ENCODE assay signal across 8 cellular contexts in the genomic region with DNA sequence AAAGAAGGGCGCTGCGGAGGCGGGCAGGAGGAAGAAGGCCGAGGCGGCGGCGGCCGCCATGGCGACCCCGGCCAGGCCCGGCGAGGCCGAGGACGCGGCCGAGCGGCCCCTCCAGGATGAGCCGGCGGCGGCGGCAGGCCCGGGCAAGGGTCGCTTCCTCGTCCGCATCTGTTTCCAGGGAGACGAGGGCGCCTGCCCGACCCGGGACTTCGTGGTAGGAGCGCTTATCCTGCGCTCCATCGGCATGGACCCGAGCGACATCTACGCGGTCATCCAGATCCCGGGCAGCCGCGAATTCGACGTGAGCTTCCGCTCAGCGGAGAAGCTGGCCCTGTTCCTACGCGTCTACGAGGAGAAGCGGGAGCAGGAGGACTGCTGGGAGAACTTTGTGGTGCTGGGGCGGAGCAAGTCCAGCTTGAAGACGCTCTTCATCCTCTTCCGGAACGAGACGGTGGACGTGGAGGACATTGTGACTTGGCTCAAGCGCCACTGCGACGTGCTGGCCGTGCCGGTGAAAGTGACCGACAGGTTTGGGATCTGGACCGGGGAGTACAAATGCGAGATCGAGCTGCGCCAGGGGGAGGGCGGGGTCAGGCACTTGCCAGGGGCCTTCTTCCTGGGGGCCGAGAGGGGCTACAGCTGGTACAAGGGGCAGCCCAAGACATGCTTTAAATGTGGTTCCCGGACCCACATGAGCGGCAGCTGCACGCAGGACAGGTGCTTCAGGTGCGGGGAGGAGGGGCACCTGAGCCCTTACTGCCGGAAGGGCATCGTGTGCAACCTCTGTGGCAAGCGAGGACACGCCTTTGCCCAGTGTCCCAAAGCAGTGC. TPM values are rescaled to one million over a fixed set of nuclear protein-coding genes. Genes with fewer than 3 reads are reported as not detected.
DNase-seq lines count a peak whose midpoint lies in the region; ATAC-seq, FAIRE-seq and TF ChIP-seq lines count a peak whose summit lies in the region.

No MANE protein-coding gene starts in this region.

- peaks cover 4% of the 10 kb centered on the region for H3K36me3 Mint-ChIP-seq in IgD-negative memory B cell
- H3K36me3 Mint-ChIP-seq in activated naive CD8-positive, alpha-beta T cell treated with anti-CD3 and anti-CD28 coated beads, Interleukin-2, amount 10 ng/mL, durations not matched to agents 7 days and 5 days, result peaks cover 30% of the 10 kb centered on the region

- H3K36me3 ChIP-seq in DND-41 (ENCODE audit: insufficient read depth, low read length) (peaks cover 33% of the 10 kb centered on the region), pancreas (no peaks in the 10 kb centered on the region), vagina (no peaks in the 10 kb centered on the region)

- FAIRE-seq in pancreas (lab: Jason Lieb, UNC), result no peak

- no peaks in the 10 kb centered on the region for H3K9me3 Mint-ChIP-seq in IgD-negative memory B cell
- H3K9me3 Mint-ChIP-seq in activated naive CD8-positive, alpha-beta T cell treated with anti-CD3 and anti-CD28 coated beads, Interleukin-2, amount 10 ng/mL, durations not matched to agents 7 days and 5 days, result no peaks in the 10 kb centered on the region

- peak overlapping the region; percentile 85 for H2AFZ ChIP-seq in DND-41 (ENCODE audit: low read depth, low read length)

- intact Hi-C loops in cardiac septum (cut with DNase I) (loop anchor here (2.0 kb wide), 1 partner anchor 29 kb away; no protein-coding TSS in a partner anchor), pancreas (cut with DNase I) (no loop called here), vagina (cut with DNase I) (no loop called here)

- H3K9me3 ChIP-seq in DND-41 (ENCODE audit: insufficient read depth, low read length, severe bottlenecking) (no peaks in the 10 kb centered on the region), pancreas (no peaks in the 10 kb centered on the region), vagina (no peaks in the 10 kb centered on the region)

- H4K20me1 ChIP-seq in DND-41 (ENCODE audit: insufficient read depth, low read length), result peaks cover 38% of the 10 kb centered on the region

- peak overlapping the region; percentile 95 for H3K9ac ChIP-seq in DND-41 (ENCODE audit: low read depth, low read length)

- H3K27me3 ChIP-seq in DND-41 (ENCODE audit: insufficient read depth, low read length, poor library complexity), result no peaks in the 10 kb centered on the region
- H3K27me3 ChIP-seq in pancreas, result no peaks in the 10 kb centered on the region
- H3K27me3 ChIP-seq in vagina, result no peaks in the 10 kb centered on the region

- TF ChIP-seq CTCF in DND-41 (IDR thresholded peaks at IDR 0.05; ENCODE audit: borderline replicate concordance, extremely low read depth, low read length, poor library complexity, severe bottlenecking) (no peak), pancreas (IDR thresholded peaks at IDR 0.05) (no peak), vagina (IDR thresholded peaks at IDR 0.05) (no peak)

- H3K4me2 ChIP-seq in DND-41 (ENCODE audit: insufficient read depth, low read length), result peak overlapping the region; percentile 95

- H3K4me3 ChIP-seq in DND-41 (ENCODE audit: low read depth in 1 of 2, low read length in 2 of 2) (peak overlapping the region; percentile 53 to 69), pancreas (peak overlapping the region; percentile 67 to 99 (median 88)), vagina (peak overlapping the region; percentile 65 to 77)

- TF ChIP-seq POLR2A in vagina (IDR thresholded peaks at IDR 0.05), result no peak

- H3K27ac Mint-ChIP-seq in IgD-negative memory B cell, result peak overlapping the region; percentile 99 to 100 (median 100)
- peak overlapping the region; percentile 98 for H3K27ac Mint-ChIP-seq in activated naive CD8-positive, alpha-beta T cell treated with anti-CD3 and anti-CD28 coated beads, Interleukin-2, amount 10 ng/mL, durations not matched to agents 7 days and 5 days

- ATAC-seq in DND-41 (ENCODE audit: insufficient read depth, low read depth), result peak; percentile 35
- peak; percentile 20 for ATAC-seq in GM21576 (IDR thresholded peaks at IDR 0.05; ENCODE audit: unreplicated experiment)
- ATAC-seq in activated naive CD8-positive, alpha-beta T cell treated with anti-CD3 and anti-CD28 coated beads, Interleukin-2, amount 10 ng/mL, durations not matched to agents 7 days and 5 days (ENCODE audit: low read depth), result peak; percentile 28
- peak; percentile 44 to 75 (median 66) for ATAC-seq in pancreas

- DNase-seq in DND-41, result peak; percentile 60
- peak; percentile 56 to 77 for DNase-seq in SHP77 (lab: John Stamatoyannopoulos, UW)
- DNase-seq in activated naive CD8-positive, alpha-beta T cell treated with anti-CD3 and anti-CD28 coated beads, Interleukin-2, amount 10 ng/mL, durations not matched to agents 7 days and 5 days, result peak; percentile 71
- DNase-seq in cardiac septum (ENCODE audit: low spot score), result peak; percentile 85
- DNase-seq in pancreas, result peak; percentile 53 to 86 (median 70)
- no peak for DNase-seq in vagina (ENCODE audit: extremely low spot score in 2 of 2)

- H3K4me1 ChIP-seq in DND-41 (ENCODE audit: insufficient read depth, low read length) (peaks cover 37% of the 10 kb centered on the region), pancreas (peaks cover 13 to 20% (median 16%) of the 10 kb centered on the region in 3 donors), vagina (peaks cover 44% of the 10 kb centered on the region)

- POLR2A ChIA-PET in activated naive CD8-positive, alpha-beta T cell treated with anti-CD3 and anti-CD28 coated beads, Interleukin-2, amount 10 ng/mL, durations not matched to agents 7 days and 5 days (lab: Charles Lee), result interaction anchor here (1.1 to 7.8 kb wide), 8 partner anchors 10 to 109 kb away, joined by 3 to 84 read pairs (median 4); a partner anchor contains a TSS

- peak overlapping the region; percentile 98 to 100 (median 100) for H3K4me3 Mint-ChIP-seq in IgD-negative memory B cell
- H3K4me3 Mint-ChIP-seq in activated naive CD8-positive, alpha-beta T cell treated with anti-CD3 and anti-CD28 coated beads, Interleukin-2, amount 10 ng/mL, durations not matched to agents 7 days and 5 days, result peak overlapping the region; percentile 98

- 0 to 1% methylated on average over 66 to 74 of the region's 74 CpGs for WGBS in pancreas, 2 donors

- peaks cover 23 to 38% (median 29%) of the 10 kb centered on the region in 3 donors for H3K4me1 Mint-ChIP-seq in IgD-negative memory B cell
- peaks cover 37% of the 10 kb centered on the region for H3K4me1 Mint-ChIP-seq in activated naive CD8-positive, alpha-beta T cell treated with anti-CD3 and anti-CD28 coated beads, Interleukin-2, amount 10 ng/mL, durations not matched to agents 7 days and 5 days

- H3K27me3 Mint-ChIP-seq in IgD-negative memory B cell, result no peaks in the 10 kb centered on the region
- H3K27me3 Mint-ChIP-seq in activated naive CD8-positive, alpha-beta T cell treated with anti-CD3 and anti-CD28 coated beads, Interleukin-2, amount 10 ng/mL, durations not matched to agents 7 days and 5 days, result no peaks in the 10 kb centered on the region

- H3K79me2 ChIP-seq in DND-41 (ENCODE audit: insufficient read depth, low read length), result peaks cover 43% of the 10 kb centered on the region

- H3K27ac ChIP-seq in DND-41 (ENCODE audit: low read length) (peak overlapping the region; percentile 81), pancreas (peak overlapping the region; percentile 91 to 98 (median 98)), vagina (peak overlapping the region; percentile 96)

RNA-seq across cellular contexts. Expression of a gene that starts 0.8 kb away (rescaled TPM):
- polyA plus RNA-seq in IgD-negative memory B cell (16.7 TPM), pancreas (10 to 100 TPM in 1 of 2 donors, 1 to 10 TPM in 1; 5.2 to 10.7 TPM)
- 10 to 100 TPM; 30.0 to 30.6 TPM for total RNA-seq in activated naive CD8-positive, alpha-beta T cell treated with anti-CD3 and anti-CD28 coated beads, Interleukin-2, amount 10 ng/mL, durations not matched to agents 7 days and 5 days
- total RNA-seq in cardiac septum (10.4 TPM), pancreas (1 to 10 TPM; 4.2 to 8.1 (median 6.2) TPM), vagina (13.8 TPM)

RNA-seq across cellular contexts. Expression of a gene that starts 7.6 kb away (rescaled TPM):
- 1.1 TPM for polyA plus RNA-seq in IgD-negative memory B cell
- 10 to 100 TPM in 1 of 2 experiments, 1 to 10 TPM in 1; 9.6 to 11.7 TPM for total RNA-seq in activated naive CD8-positive, alpha-beta T cell treated with anti-CD3 and anti-CD28 coated beads, Interleukin-2, amount 10 ng/mL, durations not matched to agents 7 days and 5 days
- total RNA-seq in cardiac septum, result 3.7 TPM
- 1 to 10 TPM; 2.5 to 6.3 (median 2.9) TPM for total RNA-seq in pancreas
- 1 to 10 TPM; 5.8 to 6.8 TPM for polyA plus RNA-seq in pancreas
- total RNA-seq in vagina, result 2.7 TPM

RNA-seq across cellular contexts. Expression of a gene that starts 27.2 kb away (rescaled TPM):
- polyA plus RNA-seq in IgD-negative memory B cell (1.9 TPM), pancreas (1 to 10 TPM; 2.9 to 4.8 TPM)
- total RNA-seq in activated naive CD8-positive, alpha-beta T cell treated with anti-CD3 and anti-CD28 coated beads, Interleukin-2, amount 10 ng/mL, durations not matched to agents 7 days and 5 days, result 10 to 100 TPM; 10.1 to 10.6 TPM
- total RNA-seq in cardiac septum (10.6 TPM), pancreas (1 to 10 TPM; 4.3 to 8.8 (median 6.5) TPM), vagina (4.4 TPM)

RNA-seq across cellular contexts. Expression of a gene that starts 40.6 kb away (rescaled TPM):
- polyA plus RNA-seq in IgD-negative memory B cell, result not detected
- not detected for total RNA-seq in activated naive CD8-positive, alpha-beta T cell treated with anti-CD3 and anti-CD28 coated beads, Interleukin-2, amount 10 ng/mL, durations not matched to agents 7 days and 5 days
- not detected for total RNA-seq in cardiac septum
- total RNA-seq in pancreas, result not detected
- under 1 TPM in 1 of 2 donors, not detected in 1; 0.02 TPM for polyA plus RNA-seq in pancreas
- total RNA-seq in vagina, result not detected

RNA-seq across cellular contexts. Expression of a gene that starts 48.8 kb away (rescaled TPM):
- polyA plus RNA-seq in IgD-negative memory B cell (6.2 TPM), pancreas (10 to 100 TPM; 25.5 to 41.3 TPM)
- 1 to 10 TPM; 3.6 to 3.7 TPM for total RNA-seq in activated naive CD8-positive, alpha-beta T cell treated with anti-CD3 and anti-CD28 coated beads, Interleukin-2, amount 10 ng/mL, durations not matched to agents 7 days and 5 days
- total RNA-seq in cardiac septum (23.9 TPM), pancreas (10 to 100 TPM; 10.7 to 23.0 (median 15.3) TPM), vagina (21.6 TPM)

Comparison
In these comparisons a context has a peak if more than half of its experiments do, and no peak if none do; other contexts are left out.
1. DNase-seq: peak in DND-41 (single experiment), SHP77 (2 of 2), activated naive CD8-positive, alpha-beta T cell treated with anti-CD3 and anti-CD28 coated beads, Interleukin-2, amount 10 ng/mL, durations not matched to agents 7 days and 5 days (single experiment), cardiac septum (single experiment) and pancreas (6 of 6); none in vagina (0 of 2).
2. Peak in every context shown above with its lines, with median percentiles within 50 percentile points of each other: ATAC-seq, H3K27ac ChIP-seq and H3K4me3 ChIP-seq.